8 cellular contexts compared by ENCODE assay signal in genomic region chr2:160353166-160353565, GRCh38.
DNase-seq lines count a peak whose midpoint lies in the region; ATAC-seq and TF ChIP-seq lines count a peak whose summit lies in the region.

No MANE protein-coding gene starts in this region.

- WGBS in prostate gland, result 24% methylated on average over 1 of the region's 1 CpG

- DNase-seq in Daoy (ENCODE audit: low read depth) (peak; percentile 23), T-helper 1 cell (peak in 3 of 5 donors; percentile 6 to 24 (median 16)), lower lobe of right lung (no peak), EL (no peak), prostate gland (ENCODE audit: low spot score) (no peak), NCI-H2196 (lab: John Stamatoyannopoulos, UW; ENCODE audit: unreplicated experiment) (no peak)

- TF ChIP-seq POLR2A in prostate gland (IDR thresholded peaks at IDR 0.05), result no peak

- POLR2A ChIA-PET in HEK293 (lab: Yijun Ruan, JAX), result interaction anchor here (0.5 to 0.7 kb wide), 3 partner anchors 14 to 101 kb away, joined by 3 read pairs; no protein-coding TSS in a partner anchor

- no peak overlapping the region for H3K27ac ChIP-seq in HEK293 (ENCODE audit: extremely low read depth, low read depth, low read length)
- H3K27ac ChIP-seq in lower lobe of right lung, result peak overlapping the region; percentile 3
- no peak overlapping the region for H3K27ac ChIP-seq in prostate gland

- H3K4me1 ChIP-seq in HEK293 (ENCODE audit: control insufficient read depth, insufficient read depth, low read length) (peaks cover 18% of the 10 kb centered on the region; the same call in 1 of the 2 replicates), lower lobe of right lung (peaks cover 73% of the 10 kb centered on the region), prostate gland (replicated peaks) (no peaks in the 10 kb centered on the region)

- CTCF ChIA-PET in HEK293 (lab: Yijun Ruan, JAX), result interaction anchor here (0.6 to 1.5 kb wide), 14 partner anchors 10 to 710 kb away, joined by 3 to 5 read pairs (median 4); no protein-coding TSS in a partner anchor

- intact Hi-C loops in lower lobe of right lung (cut with DNase I), result no loop called here
- intact Hi-C loops in prostate gland (cut with DNase I), result no loop called here

- H3K4me3 ChIP-seq in HEK293 (ENCODE audit: low read depth, low read length), result no peak overlapping the region
- H3K4me3 ChIP-seq in lower lobe of right lung, result no peak overlapping the region
- no peak overlapping the region for H3K4me3 ChIP-seq in prostate gland

- H3K9me3 ChIP-seq in HEK293 (ENCODE audit: control insufficient read depth, insufficient read depth, low read depth, low read length) (no peaks in the 10 kb centered on the region), lower lobe of right lung (no peaks in the 10 kb centered on the region), prostate gland (no peaks in the 10 kb centered on the region)

- H3K36me3 ChIP-seq in HEK293 (ENCODE audit: control insufficient read depth in 2 of 2, insufficient read depth in 1 of 2, low read length in 2 of 2), result no peaks in the 10 kb centered on the region
- H3K36me3 ChIP-seq in lower lobe of right lung, result no peaks in the 10 kb centered on the region
- no peaks in the 10 kb centered on the region for H3K36me3 ChIP-seq in prostate gland

- H3K27me3 ChIP-seq in lower lobe of right lung (ENCODE audit: low read depth), result no peaks in the 10 kb centered on the region
- no peaks in the 10 kb centered on the region for H3K27me3 ChIP-seq in prostate gland (replicated peaks; ENCODE audit: insufficient read depth)

- ATAC-seq in lower lobe of right lung (peak; percentile 46 to 47), GM21786 (IDR thresholded peaks at IDR 0.05; ENCODE audit: unreplicated experiment) (no peak)

- TF ChIP-seq CTCF in HEK293 (tag by site-specific recombination; IDR thresholded peaks at IDR 0.05) (no peak), lower lobe of right lung (IDR thresholded peaks at IDR 0.05) (peak; percentile 31), prostate gland (IDR thresholded peaks at IDR 0.05) (peak in 1 of 4 experiments; percentile 24)

TF ChIP-seq in HEK293, 187 proteins besides CTCF, POLR2A, EP300 and RAD21:
- TF ChIP-seq ZNF561 (tag by site-specific recombination; IDR thresholded peaks at IDR 0.05; ENCODE audit: borderline replicate concordance) (no peak), ZNF843 (tag by site-specific recombination; IDR thresholded peaks at IDR 0.05) (no peak), ZNF514 (tag by site-specific recombination; IDR thresholded peaks at IDR 0.05) (no peak), ZNF654 (tag by site-specific recombination; IDR thresholded peaks at IDR 0.05; ENCODE audit: low read depth) (peak; percentile 16; the same call in 1 of the 2 replicates), ZNF626 (tag by site-specific recombination; IDR thresholded peaks at IDR 0.05) (no peak)

Comparison
In these comparisons a context has a peak if more than half of its experiments do, and no peak if none do; other contexts are left out.
1. DNase-seq: peak in Daoy (single experiment) and T-helper 1 cell (3 of 5); none in lower lobe of right lung (single experiment), EL (single experiment), prostate gland (single experiment) and NCI-H2196 (single experiment).